ENCODE assay signal across 17 cellular contexts in genomic region chrX:100976211-100976610, GRCh38. TPM values are rescaled to one million over a fixed set of nuclear protein-coding genes. Genes with fewer than 3 reads are reported as not detected.
DNase-seq lines count a peak whose midpoint lies in the region; ATAC-seq and TF ChIP-seq lines count a peak whose summit lies in the region.
"Had no signal": no experiment of that assay in that cellular context is flagged by ENCODE, and none has a peak within 500 bp of the region (broad histone marks: within the 10 kb centered on the region; RNA-seq: fewer than 3 reads in every experiment).

No MANE protein-coding gene starts in this region.

- no peaks in the 10 kb centered on the region for H3K79me2 ChIP-seq in ACC112 (ENCODE audit: control insufficient read depth, insufficient read depth, low read length, unreplicated experiment)
- no peaks in the 10 kb centered on the region for H3K79me2 ChIP-seq in GM23248 (ENCODE audit: insufficient read depth)
- no peaks in the 10 kb centered on the region for H3K79me2 ChIP-seq in PC-9 (ENCODE audit: low read depth)

- H3K9me3 ChIP-seq in GM23248 (ENCODE audit: low read depth): no peaks in the 10 kb centered on the region
- H3K9me3 ChIP-seq in PC-9 (ENCODE audit: insufficient read depth, low read depth): no peaks in the 10 kb centered on the region
- H3K9me3 ChIP-seq in uterus: no peaks in the 10 kb centered on the region
- H3K9me3 ChIP-seq: BE2C, HAP-1 had no signal

- no peak overlapping the region for H3K9ac ChIP-seq in GM23248

- no peaks in the 10 kb centered on the region for H3K9me3 Mint-ChIP-seq in activated CD8-positive, alpha-beta T cell treated with anti-CD3 and anti-CD28 coated beads, Interleukin-2, amount 10 ng/mL, durations not matched to agents 7 days and 5 days (ENCODE audit: insufficient read depth)
- H3K9me3 Mint-ChIP-seq: HFFc6 had no signal

- H3K9me2 ChIP-seq in GM23248 (ENCODE audit: insufficient read depth) (no peaks in the 10 kb centered on the region), PC-9 (ENCODE audit: insufficient read depth) (no peaks in the 10 kb centered on the region)

- no peaks in the 10 kb centered on the region for H4K20me1 ChIP-seq in GM23248 (ENCODE audit: insufficient read depth)
- no peaks in the 10 kb centered on the region for H4K20me1 ChIP-seq in PC-9 (ENCODE audit: insufficient read depth)

- POLR2A ChIA-PET in PC-9 (lab: Charles Lee; ENCODE audit: unreplicated experiment): no interaction called here
- POLR2A ChIA-PET in activated CD8-positive, alpha-beta T cell treated with anti-CD3 and anti-CD28 coated beads, Interleukin-2, amount 10 ng/mL, durations not matched to agents 7 days and 5 days (lab: Charles Lee): no interaction called here

- H3F3A ChIP-seq in GM23248 (ENCODE audit: insufficient read depth) (no peaks in the 10 kb centered on the region), PC-9 (ENCODE audit: insufficient read depth, low read depth) (peaks cover 24% of the 10 kb centered on the region)

- no peak overlapping the region for H3K4me3 Mint-ChIP-seq in activated CD8-positive, alpha-beta T cell treated with anti-CD3 and anti-CD28 coated beads, Interleukin-2, amount 10 ng/mL, durations not matched to agents 7 days and 5 days
- H3K4me3 Mint-ChIP-seq: CD4-positive, alpha-beta memory T cell; HFFc6 had no signal

- DNase-seq in GM23248: peak; percentile 12
- peak in 1 of 2 experiments; percentile 71 for DNase-seq in PC-9
- peak; percentile 23 for DNase-seq in kidney tubule cell (ENCODE audit: low spot score)
- no peak for DNase-seq in activated CD8-positive, alpha-beta T cell treated with anti-CD3 and anti-CD28 coated beads, Interleukin-2, amount 10 ng/mL, durations not matched to agents 7 days and 5 days
- no peak for DNase-seq in SIG-M5 treated with dmso at 0.1 percent for 504 hours (lab: John Stamatoyannopoulos, UW; ENCODE audit: unreplicated experiment)
- no peak for DNase-seq in uterus
- DNase-seq: 8988T; BE2C; CD4-positive, alpha-beta memory T cell; DMS79; GF-D8; HFFc6 had no signal

- no peak for TF ChIP-seq CTCF in PC-9 (conservative IDR thresholded peaks at IDR 0.05)
- TF ChIP-seq CTCF in uterus (IDR thresholded peaks at IDR 0.05): no peak

- H3K36me3 ChIP-seq in ACC112 (ENCODE audit: insufficient read depth, low read length) (no peaks in the 10 kb centered on the region), GM23248 (ENCODE audit: low read depth) (no peaks in the 10 kb centered on the region), PC-9 (ENCODE audit: low read depth) (no peaks in the 10 kb centered on the region), uterus (no peaks in the 10 kb centered on the region)
- H3K36me3 ChIP-seq: BE2C, HAP-1 had no signal

- H3K27me3 Mint-ChIP-seq in activated CD8-positive, alpha-beta T cell treated with anti-CD3 and anti-CD28 coated beads, Interleukin-2, amount 10 ng/mL, durations not matched to agents 7 days and 5 days (ENCODE audit: low read depth): no peaks in the 10 kb centered on the region
- H3K27me3 Mint-ChIP-seq: CD4-positive, alpha-beta memory T cell had no signal

- H3K4me1 ChIP-seq in ACC112 (ENCODE audit: control insufficient read depth, insufficient read depth, low read length, unreplicated experiment) (peaks cover 34% of the 10 kb centered on the region), GM23248 (ENCODE audit: insufficient read depth) (peaks cover 13% of the 10 kb centered on the region), PC-9 (replicated peaks; ENCODE audit: insufficient read depth) (peaks cover 48% of the 10 kb centered on the region), uterus (no peaks in the 10 kb centered on the region)
- H3K4me1 ChIP-seq: BE2C, HAP-1 had no signal

- H2AFZ ChIP-seq in ACC112 (ENCODE audit: low read length, unreplicated experiment) (no peak overlapping the region), GM23248 (no peak overlapping the region), PC-9 (no peak overlapping the region)

- 100% methylated on average over 1 of the region's 1 CpG for WGBS in GM23248 (ENCODE audit: low coverage in 1 of 2, low lambda C conversion rate in 2 of 2, missing lambda C conversion rate in 2 of 2), 2 experiments

- CTCF ChIA-PET in PC-9 (lab: Charles Lee): no interaction called here
- CTCF ChIA-PET in activated CD8-positive, alpha-beta T cell treated with anti-CD3 and anti-CD28 coated beads, Interleukin-2, amount 10 ng/mL, durations not matched to agents 7 days and 5 days (lab: Charles Lee): no interaction called here

- BruUV-seq in PC-9 (replicated peaks; lab: Mats Ljungman, UMichigan): no TSS peak

- ATAC-seq in activated CD8-positive, alpha-beta T cell treated with anti-CD3 and anti-CD28 coated beads, Interleukin-2, amount 10 ng/mL, durations not matched to agents 7 days and 5 days: no peak

- no peaks in the 10 kb centered on the region for H3K36me3 Mint-ChIP-seq in activated CD8-positive, alpha-beta T cell treated with anti-CD3 and anti-CD28 coated beads, Interleukin-2, amount 10 ng/mL, durations not matched to agents 7 days and 5 days (ENCODE audit: low read depth)

- H3K4me3 ChIP-seq in ACC112 (ENCODE audit: low read depth, low read length): no peak overlapping the region
- no peak overlapping the region for H3K4me3 ChIP-seq in GM23248
- no peak overlapping the region for H3K4me3 ChIP-seq in PC-9
- H3K4me3 ChIP-seq in uterus: no peak overlapping the region
- H3K4me3 ChIP-seq: HAP-1 had no signal

- TF ChIP-seq POLR2A in uterus (IDR thresholded peaks at IDR 0.05): no peak

- H3K27me3 ChIP-seq in ACC112 (ENCODE audit: insufficient read depth, low read length): no peaks in the 10 kb centered on the region
- H3K27me3 ChIP-seq in GM23248 (replicated peaks; ENCODE audit: insufficient read depth): no peaks in the 10 kb centered on the region
- H3K27me3 ChIP-seq in PC-9 (ENCODE audit: insufficient read depth, low read depth): no peaks in the 10 kb centered on the region
- H3K27me3 ChIP-seq in uterus: no peaks in the 10 kb centered on the region
- H3K27me3 ChIP-seq: BE2C had no signal

- no peak overlapping the region for H3K27ac Mint-ChIP-seq in activated CD8-positive, alpha-beta T cell treated with anti-CD3 and anti-CD28 coated beads, Interleukin-2, amount 10 ng/mL, durations not matched to agents 7 days and 5 days
- H3K27ac Mint-ChIP-seq: HFFc6 had no signal

- intact Hi-C loops in PC-9 (cut with micrococcal nuclease; ENCODE audit: unreplicated experiment): no loop called here
- intact Hi-C loops in uterus (cut with DNase I; ENCODE audit: low total_unique reads): no loop called here

- H3K4me1 Mint-ChIP-seq in activated CD8-positive, alpha-beta T cell treated with anti-CD3 and anti-CD28 coated beads, Interleukin-2, amount 10 ng/mL, durations not matched to agents 7 days and 5 days (ENCODE audit: low read depth): no peaks in the 10 kb centered on the region

- no peak overlapping the region for H3K4me2 ChIP-seq in GM23248 (ENCODE audit: unreplicated experiment)
- no peak overlapping the region; the same call in 1 of the 2 replicates for H3K4me2 ChIP-seq in PC-9

- H3K27ac ChIP-seq in ACC112 (ENCODE audit: low read depth, low read length) (peak overlapping the region; percentile 34; the same call in 1 of the 2 replicates), GM23248 (no peak overlapping the region), PC-9 (peak overlapping the region; percentile 3; the same call in 1 of the 2 replicates), uterus (no peak overlapping the region)
- H3K27ac ChIP-seq: C4-2B had no signal

- in situ Hi-C loops in GM23248 (cut with MboI): no loop called here

RNA-seq across cellular contexts. Expression of gene ARL13A, which starts 6.7 kb away (rescaled TPM):
- total RNA-seq in GM23248 (2014; rRNA removed; shearing (Covaris generic)): not detected in 2 replicates
- polyA plus RNA-seq in GM23248 (2016; fragmentation: Nextera tagmentation; extraction: Ambion mirVana): not detected in 2 replicates
- total RNA-seq in PC-9 (2021): not detected in 2 replicates
- not detected for total RNA-seq in activated CD8-positive, alpha-beta T cell treated with anti-CD3 and anti-CD28 coated beads, Interleukin-2, amount 10 ng/mL, durations not matched to agents 7 days and 5 days
- total RNA-seq in uterus: not detected
- total RNA-seq: CD4-positive, alpha-beta memory T cell; H1; HFFc6; HT1080 had no signal
- polyA plus RNA-seq: CD4-positive, alpha-beta memory T cell; H1 had no signal

RNA-seq across cellular contexts. Expression of gene XKRX, which starts 47.5 kb away (rescaled TPM):
- total RNA-seq in GM23248 (2014; rRNA removed; shearing (Covaris generic)): not detected in 2 replicates
- not detected in 2 replicates for polyA plus RNA-seq in GM23248 (2016; fragmentation: Nextera tagmentation; extraction: Ambion mirVana)
- total RNA-seq in PC-9 (2021) (1.2 and 1.4 TPM in 2 replicates), uterus (1 to 10 TPM in 1 of 4 donors, under 1 TPM in 2, not detected in 1; 0.24 to 1.3 (median 0.59) TPM)
- not detected for total RNA-seq in activated CD8-positive, alpha-beta T cell treated with anti-CD3 and anti-CD28 coated beads, Interleukin-2, amount 10 ng/mL, durations not matched to agents 7 days and 5 days
- total RNA-seq: HFFc6 had no signal
- polyA plus RNA-seq: CD4-positive, alpha-beta memory T cell had no signal

Comparison
In these comparisons a context has a peak if more than half of its experiments do, and no peak if none do; other contexts are left out.
1. H3K27ac ChIP-seq: peak in ACC112 (single experiment) and PC-9 (single experiment); none in GM23248 (single experiment) and uterus (0 of 2).
2. DNase-seq: peak in GM23248 (single experiment) and kidney tubule cell (single experiment); none in activated CD8-positive, alpha-beta T cell treated with anti-CD3 and anti-CD28 coated beads, Interleukin-2, amount 10 ng/mL, durations not matched to agents 7 days and 5 days (single experiment), SIG-M5 treated with dmso at 0.1 percent for 504 hours (single experiment) and uterus (0 of 2).